In genomic region chr1:10672376-10673050, GRCh38 we compare ENCODE assay signal across 22 cellular contexts.
A peak's percentile ranks its signal among the peaks of the same experiment; 100 is the strongest.
DNase-seq lines count a peak whose midpoint lies in the region; ATAC-seq and TF ChIP-seq lines count a peak whose summit lies in the region.
"Had no signal": no experiment of that assay in that cellular context is flagged by ENCODE, and none has a peak within 500 bp of the region (broad histone marks: within the 10 kb centered on the region; RNA-seq: fewer than 3 reads in every experiment).

No MANE protein-coding gene starts in this region.

- H3K27ac ChIP-seq in VCaP, result peak overlapping the region; percentile 98
- peak overlapping the region; percentile 96 for H3K27ac ChIP-seq in muscle layer of colon (ENCODE audit: low read depth, low read length)
- H3K27ac ChIP-seq in stomach smooth muscle (ENCODE audit: low read length), result peak overlapping the region; percentile 97
- H3K27ac ChIP-seq: coronary artery, gastrocnemius medialis, right lobe of liver, tibial nerve had no signal

- no peak for ATAC-seq in GM21619 (IDR thresholded peaks at IDR 0.05; ENCODE audit: unreplicated experiment)
- ATAC-seq: activated CD8-positive, alpha-beta memory T cell treated with anti-CD3 and anti-CD28 coated beads, Interleukin-2, amount 10 ng/mL, durations not matched to agents 7 days and 5 days; gastrocnemius medialis; right lobe of liver; stimulated activated naive CD8-positive, alpha-beta T cell treated with anti-CD3 and anti-CD28 coated beads, Interleukin-15, Interleukin-2, amounts not matched to agents 100 U/mL and 50 U/mL, for 24 hours had no signal

- H3K36me3 ChIP-seq in muscle layer of colon (ENCODE audit: insufficient read depth, low read length), result no peaks in the 10 kb centered on the region
- no peaks in the 10 kb centered on the region for H3K36me3 ChIP-seq in stomach smooth muscle (ENCODE audit: control insufficient read depth in 2 of 2, insufficient read depth in 2 of 2, low read length in 2 of 2)
- H3K36me3 ChIP-seq: gastrocnemius medialis, right lobe of liver, tibial nerve had no signal

- DNase-seq in NCI-H510A treated with DMSO at 0.1 percent for 48 hours (lab: John Stamatoyannopoulos, UW) (peak; percentile 71), NCI-H510A (lab: John Stamatoyannopoulos, UW) (no peak), HuH-7 (ENCODE audit: low spot score) (no peak), NCI-H524 treated with DMSO at 0.1 percent for 48 hours (lab: John Stamatoyannopoulos, UW) (no peak)
- DNase-seq: activated CD4-positive, alpha-beta T cell treated with anti-CD3 and anti-CD28 coated beads, Interleukin-2, amount 10 ng/mL, durations not matched to agents 7 days and 5 days; activated CD8-positive, alpha-beta memory T cell treated with anti-CD3 and anti-CD28 coated beads, Interleukin-2, amount 10 ng/mL, durations not matched to agents 7 days and 5 days; activated naive CD4-positive, alpha-beta T cell treated with anti-CD3 and anti-CD28 coated beads, Interleukin-2, amount 10 ng/mL, durations not matched to agents 7 days and 5 days; amniotic stem cell; CD8-positive, alpha-beta memory T cell; gastrocnemius medialis; KG1; mammary epithelial cell; NCI-H1436 treated with DMSO at 0.1 percent for 48 hours; NCI-H2107; right lobe of liver; stimulated activated naive CD8-positive, alpha-beta T cell treated with anti-CD3 and anti-CD28 coated beads, Interleukin-15, Interleukin-2, amounts not matched to agents 100 U/mL and 50 U/mL, for 24 hours had no signal

- H3K9me3 ChIP-seq in muscle layer of colon (ENCODE audit: low read length) (no peaks in the 10 kb centered on the region), stomach smooth muscle (ENCODE audit: control insufficient read depth in 2 of 2, low read length in 2 of 2) (no peaks in the 10 kb centered on the region)
- H3K9me3 ChIP-seq: gastrocnemius medialis, right lobe of liver, tibial nerve had no signal

- peak overlapping the region; percentile 21 for H3K9ac ChIP-seq in muscle layer of colon (ENCODE audit: low read length)
- peak overlapping the region; percentile 13 to 40 for H3K9ac ChIP-seq in stomach smooth muscle (ENCODE audit: low read length in 2 of 2)

- H3K4me3 ChIP-seq in muscle layer of colon (ENCODE audit: low read depth in 1 of 2, low read length in 2 of 2) (peak overlapping the region in 1 of 2 donors; percentile 17), stomach smooth muscle (ENCODE audit: low read length in 2 of 2) (no peak overlapping the region)
- H3K4me3 ChIP-seq: coronary artery, gastrocnemius medialis, right lobe of liver, tibial nerve had no signal

- H3K4me1 ChIP-seq in muscle layer of colon (ENCODE audit: insufficient read depth, low read length), result peaks cover 90% of the 10 kb centered on the region
- peaks cover 93% of the 10 kb centered on the region for H3K4me1 ChIP-seq in stomach smooth muscle (ENCODE audit: control insufficient read depth, insufficient read depth, low read length)

- H3K27me3 ChIP-seq in muscle layer of colon (ENCODE audit: control insufficient read depth in 1 of 2, insufficient read depth in 2 of 2, low read length in 2 of 2) (no peaks in the 10 kb centered on the region), stomach smooth muscle (ENCODE audit: control insufficient read depth in 1 of 2, insufficient read depth in 2 of 2, low read length in 2 of 2) (no peaks in the 10 kb centered on the region)
- H3K27me3 ChIP-seq: gastrocnemius medialis, right lobe of liver had no signal

- no peak for TF ChIP-seq CTCF in VCaP (conservative IDR thresholded peaks at IDR 0.05)
